ENCODE assay signal across 19 cellular contexts in genomic region chr17:65323055-65323454, GRCh38.
DNase-seq lines count a peak whose midpoint lies in the region; ATAC-seq and TF ChIP-seq lines count a peak whose summit lies in the region.
"Had no signal": no experiment of that assay in that cellular context is flagged by ENCODE, and none has a peak within 500 bp of the region (broad histone marks: within the 10 kb centered on the region; RNA-seq: fewer than 3 reads in every experiment).

No MANE protein-coding gene starts in this region.

- H4K20me1 ChIP-seq in SK-N-SH (ENCODE audit: insufficient read depth), result no peaks in the 10 kb centered on the region

- no peaks in the 10 kb centered on the region for H3K9me2 ChIP-seq in SK-N-SH

- POLR2A ChIA-PET in SK-N-SH (lab: Yijun Ruan, JAX), result interaction anchor here (0.6 kb wide), 1 partner anchor 824 kb away, joined by 4 read pairs; no protein-coding TSS in a partner anchor

- peak; percentile 51 for DNase-seq in NCI-H82 (lab: John Stamatoyannopoulos, UW)
- DNase-seq in NCI-H82 treated with DMSO at 0.1 percent for 48 hours (lab: John Stamatoyannopoulos, UW; ENCODE audit: unreplicated experiment), result no peak
- no peak for DNase-seq in SK-N-SH
- DNase-seq in iris pigment epithelial cell (ENCODE audit: low read depth), result peak; percentile 7
- DNase-seq in cortex of kidney (lab: John Stamatoyannopoulos, UW), result no peak
- DNase-seq: AML-193, DND-41, GDM1, GM23248, NCI-H1105, NCI-H187, NCI-H226, NCI-H526 treated with DMSO at 0.1 percent for 48 hours, SHP77, SW 1271, T-helper 9 cell had no signal

- H3K36me3 ChIP-seq in SK-N-SH (replicated peaks in 1 of 2; ENCODE audit: control insufficient read depth in 1 of 2, insufficient read depth in 2 of 2, low read length in 1 of 2), result no peaks in the 10 kb centered on the region

- TF ChIP-seq EP300 in Ishikawa (IDR thresholded peaks at IDR 0.05; ENCODE audit: borderline replicate concordance), result no peak
- no peak for TF ChIP-seq EP300 in SK-N-SH (IDR thresholded peaks at IDR 0.05; ENCODE audit: borderline replicate concordance in 1 of 2, low read depth in 1 of 2, low read length in 1 of 2)

- no peak overlapping the region for H3K9ac ChIP-seq in SK-N-SH
- H3K9ac ChIP-seq: GM23248 had no signal

- CTCF ChIA-PET in SK-N-SH (lab: Yijun Ruan, JAX), result no interaction called here

- H3K4me3 ChIP-seq in SK-N-SH (ENCODE audit: low read depth in 2 of 2, low read length in 1 of 2), result no peak overlapping the region
- H3K4me3 ChIP-seq: GM23248 had no signal

- no peaks in the 10 kb centered on the region; the same call in 1 of the 2 replicates for H3K27me3 ChIP-seq in SK-N-SH (ENCODE audit: insufficient read depth)

- no peaks in the 10 kb centered on the region for H3K9me3 ChIP-seq in SK-N-SH

- H3K27ac ChIP-seq in SK-N-SH (ENCODE audit: low read depth in 2 of 2, low read length in 1 of 2), result no peak overlapping the region
- H3K27ac ChIP-seq: GM23248 had no signal

- no peak for TF ChIP-seq CTCF in SK-N-SH (IDR thresholded peaks at IDR 0.05)

- no peak overlapping the region for H2AFZ ChIP-seq in SK-N-SH (ENCODE audit: low read depth)
- H2AFZ ChIP-seq: GM23248 had no signal

- 21% methylated on average over 2 of the region's 2 CpGs for WGBS in SK-N-SH (ENCODE audit: low lambda C conversion rate)

- no peak overlapping the region for H3K4me2 ChIP-seq in SK-N-SH

- no peaks in the 10 kb centered on the region for H3K4me1 ChIP-seq in SK-N-SH (ENCODE audit: control insufficient read depth in 1 of 2, insufficient read depth in 2 of 2, low read depth in 1 of 2, low read length in 1 of 2)

- TF ChIP-seq RAD21 in Ishikawa (IDR thresholded peaks at IDR 0.05; ENCODE audit: low read depth) (no peak), SK-N-SH (IDR thresholded peaks at IDR 0.05; ENCODE audit: low read length) (no peak)

- ATAC-seq in HG02763 (IDR thresholded peaks at IDR 0.05; ENCODE audit: unreplicated experiment) (no peak), GM21529 (IDR thresholded peaks at IDR 0.05; ENCODE audit: unreplicated experiment) (no peak)

- H3F3A ChIP-seq in SK-N-SH (replicated peaks; ENCODE audit: insufficient read depth), result no peaks in the 10 kb centered on the region

- H3K79me2 ChIP-seq in SK-N-SH (ENCODE audit: insufficient read depth), result no peaks in the 10 kb centered on the region

TF ChIP-seq in Ishikawa, 13 proteins besides CTCF, POLR2A, EP300 and RAD21:
- TF ChIP-seq YY1 (IDR thresholded peaks at IDR 0.05; ENCODE audit: low read depth) (no peak), MAX (IDR thresholded peaks at IDR 0.05) (no peak), REST (IDR thresholded peaks at IDR 0.05; ENCODE audit: low read depth) (no peak), USF1 (IDR thresholded peaks at IDR 0.05) (peak; percentile 93)

TF ChIP-seq in SK-N-SH, 30 proteins besides CTCF, POLR2A, EP300 and RAD21:
- TF ChIP-seq USF1 (IDR thresholded peaks at IDR 0.05; ENCODE audit: borderline replicate concordance, low read depth) (peak; percentile 84), RXRA (IDR thresholded peaks at IDR 0.05; ENCODE audit: borderline replicate concordance, low read depth) (no peak)
TF ChIP-seq in SK-N-SH: peak in this region for 1.

Comparison
In these comparisons a context has a peak if more than half of its experiments do, and no peak if none do; other contexts are left out.
1. DNase-seq: peak in NCI-H82 (single experiment) and iris pigment epithelial cell (single experiment); none in NCI-H82 treated with DMSO at 0.1 percent for 48 hours (single experiment), SK-N-SH (single experiment) and cortex of kidney (single experiment).